Comparison of ENCODE assay signal across 13 cellular contexts in the genomic region with DNA sequence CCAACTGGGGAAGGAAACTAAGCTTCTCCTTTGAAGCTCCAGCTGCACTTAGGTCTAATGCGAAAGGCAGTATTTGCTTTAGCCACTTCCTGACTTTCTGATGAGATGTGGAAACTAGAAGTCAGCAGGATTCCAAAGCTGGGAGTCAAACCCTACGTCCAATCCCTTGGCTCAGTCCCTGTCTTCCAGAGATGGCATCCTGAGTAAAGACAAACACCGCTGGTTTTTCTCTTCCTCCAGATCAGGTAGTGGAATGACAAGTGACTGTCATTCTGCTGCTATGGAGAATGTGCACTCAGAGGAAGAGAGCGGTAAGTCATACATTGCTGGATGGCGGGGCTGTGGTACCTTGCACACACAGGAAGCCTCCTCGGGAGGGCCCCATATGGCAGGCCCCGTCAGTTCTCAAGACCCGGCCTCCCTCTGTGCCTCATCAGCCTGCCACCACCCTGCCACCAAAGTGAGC.
A peak's percentile ranks its signal among the peaks of the same experiment; 100 is the strongest.
DNase-seq lines count a peak whose midpoint lies in the region; ATAC-seq and FAIRE-seq lines count a peak whose summit lies in the region.
"Had no signal": no experiment of that assay in that cellular context is flagged by ENCODE, and none has a peak within 500 bp of the region (broad histone marks: within the 10 kb centered on the region; RNA-seq: fewer than 3 reads in every experiment).

No MANE protein-coding gene starts in this region.

- peak overlapping the region; percentile 68 for H3K27ac ChIP-seq in SK-N-MC

- no peak overlapping the region for H3K4me3 ChIP-seq in SK-N-MC
- H3K4me3 ChIP-seq: HAP-1 had no signal

- peak; percentile 17 for DNase-seq in A172 (ENCODE audit: low spot score)
- DNase-seq in EL: peak; percentile 61
- DNase-seq in SK-N-MC (ENCODE audit: low read depth, low spot score): no peak
- DNase-seq in iris pigment epithelial cell (ENCODE audit: low read depth): peak; percentile 62
- no peak for DNase-seq in urothelium cell line (ENCODE audit: low spot score)
- DNase-seq in COLO829 (ENCODE audit: low spot score): no peak
- DNase-seq: amygdala; CD4-positive, alpha-beta T cell; MV-4-11; right cardiac atrium had no signal

- no peak overlapping the region for H3K9ac ChIP-seq in SK-N-MC (ENCODE audit: insufficient read length)

- no peak for ATAC-seq in GM21367 (IDR thresholded peaks at IDR 0.05; ENCODE audit: unreplicated experiment)
- no peak for ATAC-seq in HG03025 (IDR thresholded peaks at IDR 0.05; ENCODE audit: low FRiP score, unreplicated experiment)
- ATAC-seq: right cardiac atrium had no signal

- no peaks in the 10 kb centered on the region for H3K36me3 ChIP-seq in SK-N-MC (ENCODE audit: insufficient read depth, low read length)
- H3K36me3 ChIP-seq: HAP-1 had no signal

- no peak for FAIRE-seq in urothelium cell line (lab: Jason Lieb, UNC)

- H3K9me3 ChIP-seq in SK-N-MC (ENCODE audit: low read depth, low read length): no peaks in the 10 kb centered on the region
- H3K9me3 ChIP-seq: HAP-1 had no signal

Comparison
In these comparisons a context has a peak if more than half of its experiments do, and no peak if none do; other contexts are left out.
1. DNase-seq: peak in A172 (single experiment), EL (single experiment) and iris pigment epithelial cell (single experiment); none in SK-N-MC (single experiment), urothelium cell line (single experiment) and COLO829 (single experiment).